22 cellular contexts compared by ENCODE assay signal in the genomic region with DNA sequence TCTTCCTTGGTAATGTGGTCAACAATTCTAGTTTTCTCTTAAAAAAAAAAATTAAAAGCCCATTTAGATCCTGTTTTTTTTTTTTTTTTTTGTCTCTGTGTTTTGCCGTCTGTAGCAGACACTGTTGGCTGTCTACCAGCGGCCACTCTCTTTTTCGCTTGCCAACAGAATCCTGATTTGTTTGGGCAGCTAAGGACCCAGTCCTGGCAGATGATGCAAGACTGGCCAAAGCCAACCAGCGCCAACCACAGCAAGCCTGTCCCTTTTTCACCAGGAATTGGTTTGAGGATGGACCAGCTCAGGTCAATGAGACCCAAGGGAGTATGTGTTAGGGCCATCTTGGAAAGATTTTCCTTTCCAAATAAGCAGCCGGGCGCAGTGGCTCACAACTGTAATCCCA. TPM values are rescaled to one million over a fixed set of nuclear protein-coding genes. Genes with fewer than 3 reads are reported as not detected.
DNase-seq lines count a peak whose midpoint lies in the region; ATAC-seq, FAIRE-seq and TF ChIP-seq lines count a peak whose summit lies in the region.
"Had no signal": no experiment of that assay in that cellular context is flagged by ENCODE, and none has a peak within 500 bp of the region (broad histone marks: within the 10 kb centered on the region; RNA-seq: fewer than 3 reads in every experiment).

No MANE protein-coding gene starts in this region.

- no peaks in the 10 kb centered on the region for H3K9me3 ChIP-seq in OCI-LY7 (ENCODE audit: low read length)
- H3K9me3 ChIP-seq in K562 (replicated peaks; ENCODE audit: control insufficient read depth, insufficient read depth, low read depth, low read length) = no peaks in the 10 kb centered on the region
- no peaks in the 10 kb centered on the region for H3K9me3 ChIP-seq in stomach
- H3K9me3 ChIP-seq in uterus = no peaks in the 10 kb centered on the region
- H3K9me3 ChIP-seq: ascending aorta, esophagus muscularis mucosa had no signal

- TF ChIP-seq RAD21 in K562 (CRISPR knock-in tag; conservative IDR thresholded peaks at IDR 0.05 in 1 of 2, IDR thresholded peaks at IDR 0.05 in 1 of 2) = no peak

- TF ChIP-seq CTCF in OCI-LY7 (conservative IDR thresholded peaks at IDR 0.05; ENCODE audit: low read length) (no peak), K562 (IDR thresholded peaks at IDR 0.05 in 2 of 3, conservative IDR thresholded peaks at IDR 0.05 in 1 of 3; ENCODE audit: insufficient read depth in 2 of 3, low read depth in 1 of 3, low read length in 3 of 3) (no peak), stomach (IDR thresholded peaks at IDR 0.05) (no peak), uterus (IDR thresholded peaks at IDR 0.05) (no peak)

- H3K4me1 ChIP-seq in OCI-LY7 (ENCODE audit: insufficient read depth, low read length, poor library complexity, severe bottlenecking) (peaks cover 38% of the 10 kb centered on the region), K562 (replicated peaks in 1 of 2; ENCODE audit: control insufficient read depth in 2 of 2, insufficient read depth in 2 of 2, low read length in 2 of 2) (peaks cover 42 to 46% of the 10 kb centered on the region in 2 experiments), stomach (peaks cover 0 to 13% (median 0%) of the 10 kb centered on the region in 4 donors), uterus (no peaks in the 10 kb centered on the region)
- H3K4me1 ChIP-seq: ascending aorta had no signal

- no peaks in the 10 kb centered on the region for H4K20me1 ChIP-seq in OCI-LY7 (ENCODE audit: insufficient read depth, low read length)
- H4K20me1 ChIP-seq in K562 (replicated peaks; ENCODE audit: control insufficient read depth, insufficient read depth, low read length) = peaks cover 16% of the 10 kb centered on the region

- in situ Hi-C loops in K562 (cut with MboI) = no loop called here

- H3K4me2 ChIP-seq in OCI-LY7 (ENCODE audit: low read length) (no peak overlapping the region), K562 (ENCODE audit: insufficient read depth, low read length) (no peak overlapping the region)

- WGBS in K562 (ENCODE audit: insufficient coverage, low coverage, missing lambda C conversion rate) = 94% methylated on average over 6 of the region's 6 CpGs
- 66 to 83% (median 79%) methylated on average over 6 of the region's 6 CpGs for WGBS in stomach, 5 donors

- H3K9ac ChIP-seq in K562 (ENCODE audit: insufficient read depth in 1 of 2, low read depth in 2 of 2, low read length in 2 of 2) = peak overlapping the region in 1 of 2 experiments; percentile 6; a peak in 1 of 4 replicates

- TF ChIP-seq POLR2A in K562 (conservative IDR thresholded peaks at IDR 0.05) (no peak), stomach (IDR thresholded peaks at IDR 0.05) (no peak), uterus (IDR thresholded peaks at IDR 0.05) (no peak)

- H3K27ac ChIP-seq in OCI-LY7 (ENCODE audit: low read depth, low read length, poor library complexity, severe bottlenecking) (peak overlapping the region; percentile 17), K562 (ENCODE audit: extremely low read depth, low read depth, low read length) (no peak overlapping the region), stomach (no peak overlapping the region), uterus (no peak overlapping the region)
- H3K27ac ChIP-seq: ascending aorta, esophagus muscularis mucosa had no signal

- peaks cover 3% of the 10 kb centered on the region for H3K9me1 ChIP-seq in K562 (ENCODE audit: control insufficient read depth, insufficient read depth, low read length)

- BruUV-seq in OCI-LY7 (replicated peaks; lab: Mats Ljungman, UMichigan) (no TSS peak), K562 (replicated peaks; lab: Mats Ljungman, UMichigan) (no TSS peak)

- peaks cover 26% of the 10 kb centered on the region for H3K36me3 ChIP-seq in OCI-LY7 (ENCODE audit: insufficient read depth, low read length)
- H3K36me3 ChIP-seq in K562 (ENCODE audit: control insufficient read depth, insufficient read depth, low read length) = peaks cover 57% of the 10 kb centered on the region; the same call in 2 of the 3 replicates
- peaks cover 0 to 16% (median 7%) of the 10 kb centered on the region in 4 donors for H3K36me3 ChIP-seq in stomach
- no peaks in the 10 kb centered on the region for H3K36me3 ChIP-seq in uterus
- H3K36me3 ChIP-seq: ascending aorta had no signal

- H3K79me2 ChIP-seq in OCI-LY7 (ENCODE audit: insufficient read depth, low read depth, low read length) = peaks cover 44% of the 10 kb centered on the region; the same call in 1 of the 2 replicates
- peaks cover 92% of the 10 kb centered on the region for H3K79me2 ChIP-seq in K562 (ENCODE audit: control insufficient read depth, insufficient read depth, low read length)

- DNase-seq in OCI-LY7 (ENCODE audit: low spot score) = no peak
- DNase-seq in K562 (ENCODE audit: extremely low read depth in 1 of 4, low spot score in 3 of 4) = no peak
- peak; percentile 92 for DNase-seq in left lobe of liver (ENCODE audit: low spot score)
- DNase-seq in stomach = peak; percentile 60
- DNase-seq in uterus = no peak
- no peak for DNase-seq in HuH-7 (ENCODE audit: low spot score)
- DNase-seq: activated CD8-positive, alpha-beta T cell treated with anti-CD3 and anti-CD28 coated beads for 36 hours; activated naive CD4-positive, alpha-beta T cell treated with anti-CD3 and anti-CD28 coated beads for 36 hours; activated T-cell treated with anti-CD3 and anti-CD28 coated beads for 4 hours; CD8-positive, alpha-beta T cell; NCI-H1092; NCI-H1930; NCI-H345; NCI-H774; PC-3; SHP77 treated with DMSO at 0.1 percent for 48 hours had no signal

- H3K9me2 ChIP-seq in OCI-LY7 (ENCODE audit: insufficient read depth, low read length) = no peaks in the 10 kb centered on the region

- CTCF ChIA-PET in OCI-LY7 (lab: Charles Lee; ENCODE audit: unreplicated experiment) (interaction anchor here (0.6 to 1.3 kb wide), 2 partner anchors 9 to 64 kb away, joined by 3 to 4 read pairs; no protein-coding TSS in a partner anchor), K562 (lab: Yijun Ruan, JAX; ENCODE audit: low intra/inter-chr PET ratio) (interaction anchor here (0.6 kb wide), 1 partner anchor 48 kb away, joined by 3 read pairs; no protein-coding TSS in a partner anchor)

- FAIRE-seq in K562 (lab: Jason Lieb, UNC) = no peak
- FAIRE-seq: G401.6 had no signal

- no peak overlapping the region for H3K4me3 ChIP-seq in OCI-LY7 (ENCODE audit: low read depth, low read length, poor library complexity, severe bottlenecking)
- no peak overlapping the region for H3K4me3 ChIP-seq in K562
- H3K4me3 ChIP-seq in stomach = no peak overlapping the region
- H3K4me3 ChIP-seq in uterus = no peak overlapping the region
- H3K4me3 ChIP-seq: ascending aorta, esophagus muscularis mucosa had no signal

- ATAC-seq in K562 = no peak
- ATAC-seq in left lobe of liver = peak; percentile 93
- no peak for ATAC-seq in GM19328 (IDR thresholded peaks at IDR 0.05; ENCODE audit: unreplicated experiment)
- ATAC-seq: activated CD4-positive, CD25-positive, alpha-beta regulatory T cell treated with anti-CD3 and anti-CD28 coated beads, Interleukin-2, amount 50 U/mL, for 24 hours; activated CD8-positive, alpha-beta T cell treated with anti-CD3 and anti-CD28 coated beads for 36 hours; CD8-positive, alpha-beta T cell; natural killer cell treated with Interleukin-12 subunit alpha and Interleukin-12 subunit beta and Interleukin-15 and Interleukin-18, amount 100 ng/mL, for 72 hours; PC-3 had no signal

- no peaks in the 10 kb centered on the region for H3K27me3 ChIP-seq in K562 (ENCODE audit: control insufficient read depth in 2 of 2, insufficient read depth in 2 of 2, low read length in 2 of 2)
- no peaks in the 10 kb centered on the region for H3K27me3 ChIP-seq in stomach
- no peaks in the 10 kb centered on the region for H3K27me3 ChIP-seq in uterus
- H3K27me3 ChIP-seq: ascending aorta, esophagus muscularis mucosa had no signal

- H2AFZ ChIP-seq in OCI-LY7 (ENCODE audit: low read length) = no peak overlapping the region
- no peak overlapping the region for H2AFZ ChIP-seq in K562 (ENCODE audit: low read depth, low read length)

- POLR2A ChIA-PET in OCI-LY7 (lab: Charles Lee) = interaction anchor here (0.6 to 1.3 kb wide), 4 partner anchors 12 to 29 kb away, joined by 3 to 5 read pairs (median 4); no protein-coding TSS in a partner anchor
- POLR2A ChIA-PET in K562 (lab: Yijun Ruan, JAX) = interaction anchor here (1.2 kb wide), 1 partner anchor 10 kb away, joined by 7 read pairs; no protein-coding TSS in a partner anchor

- TF ChIP-seq EP300 in K562 (IDR thresholded peaks at IDR 0.05; ENCODE audit: low read length) (no peak), stomach (IDR thresholded peaks at IDR 0.05) (no peak)

- intact Hi-C loops in OCI-LY7 (cut with micrococcal nuclease; ENCODE audit: unreplicated experiment) = no loop called here
- intact Hi-C loops in K562 (cut with micrococcal nuclease) = no loop called here
- intact Hi-C loops in stomach (cut with DNase I; ENCODE audit: low total_unique reads) = no loop called here
- intact Hi-C loops in uterus (cut with DNase I; ENCODE audit: low total_unique reads) = no loop called here

RNA-seq across cellular contexts. Expression of a gene that starts 28.2 kb away (rescaled TPM):
- 42.6 and 44.6 TPM in 2 replicates for total RNA-seq in OCI-LY7 (2014; rRNA removed; shearing (Covaris generic))
- 48.5 and 61.0 TPM in 2 replicates for total RNA-seq in OCI-LY7 (2022)
- 87.4 and 216 TPM in 2 replicates for total RNA-seq in K562 (2011; cell fraction: chromatin; rRNA removed; ENCODE audit: low replicate concordance)
- 182 and 184 TPM in 2 replicates for total RNA-seq in K562 (2011; cell fraction: nucleolus; rRNA removed)
- total RNA-seq in K562 (2011; cell fraction: nucleoplasm; rRNA removed) = 128 and 145 TPM in 2 replicates
- 75.5 and 95.5 TPM in 2 replicates for total RNA-seq in K562 (2014; rRNA removed)
- total RNA-seq in K562 (2014; rRNA removed; fragmentation: Illumina TruSeq; extraction: Trizol) = 23.7 and 31.8 TPM in 2 replicates
- 48.9 and 53.8 TPM in 2 replicates for total RNA-seq in K562 (2015; rRNA removed; fragmentation: Illumina TruSeq; extraction: Trizol)
- 98.9 and 108 TPM in 2 replicates for total RNA-seq in K562 (2021)
- 34.3 and 40.9 TPM in 2 replicates for polyA plus RNA-seq in K562 (2011; rRNA removed)
- polyA plus RNA-seq in K562 (2011; cell fraction: cytosol; rRNA removed) = 50.0 and 87.1 TPM in 2 replicates
- polyA plus RNA-seq in K562 (2011; cell fraction: nucleus; rRNA removed) = 25.8 and 38.5 TPM in 2 replicates
- polyA plus RNA-seq in K562 (2012) = 67.8 and 92.0 TPM in 2 replicates
- 25.1 and 50.7 TPM in 2 replicates for polyA plus RNA-seq in K562 (2014; fragmentation: Illumina TruSeq; extraction: Trizol)
- 1 to 10 TPM; 1.5 to 2.4 TPM for polyA plus RNA-seq in K562 (2014; fragmentation: Nextera tagmentation; extraction: Ambion mirVana)
- 50.5 and 57.8 TPM in 2 replicates for polyA plus RNA-seq in K562 (2014; rRNA removed)
- polyA minus RNA-seq in K562 (2011; rRNA and poly(A)+ RNA removed) = 57.6 and 96.4 TPM in 2 replicates
- 126 and 151 TPM in 2 replicates for polyA minus RNA-seq in K562 (2011; cell fraction: cytosol; rRNA and poly(A)+ RNA removed)
- 24.9 and 34.4 TPM in 2 replicates for polyA minus RNA-seq in K562 (2011; cell fraction: nucleus; rRNA and poly(A)+ RNA removed)
- total RNA-seq in left lobe of liver = 14.7 TPM
- 10 to 100 TPM in 4 of 5 donors, 1 to 10 TPM in 1; 7.7 to 51.3 (median 17.4) TPM for total RNA-seq in stomach
- polyA plus RNA-seq in stomach = 1 to 10 TPM; 2.6 to 5.9 (median 3.2) TPM
- 10 to 100 TPM in 2 of 4 donors, 1 to 10 TPM in 2; 6.2 to 57.9 (median 27.5) TPM for total RNA-seq in uterus

RNA-seq across cellular contexts. Expression of a gene that starts 43.7 kb away (rescaled TPM):
- total RNA-seq in OCI-LY7 (2014; rRNA removed; shearing (Covaris generic)) = 6.8 and 7.4 TPM in 2 replicates
- total RNA-seq in OCI-LY7 (2022) (14.2 and 14.3 TPM in 2 replicates), K562 (2014; rRNA removed) (12.6 and 15.6 TPM in 2 replicates), K562 (2014; rRNA removed; fragmentation: Illumina TruSeq; extraction: Trizol) (4.7 and 6.9 TPM in 2 replicates), K562 (2015; rRNA removed; fragmentation: Illumina TruSeq; extraction: Trizol) (7.4 and 7.7 TPM in 2 replicates), K562 (2021) (18.6 and 19.0 TPM in 2 replicates), left lobe of liver (20.1 TPM), stomach (10 to 100 TPM in 4 of 5 donors, 1 to 10 TPM in 1; 5.8 to 92.7 (median 43.3) TPM), uterus (10 to 100 TPM; 12.1 to 65.3 (median 22.9) TPM)
- 66.2 and 212 TPM in 2 replicates for total RNA-seq in K562 (2011; cell fraction: chromatin; rRNA removed; ENCODE audit: low replicate concordance)
- total RNA-seq in K562 (2011; cell fraction: nucleolus; rRNA removed) = 117 and 131 TPM in 2 replicates
- 80.1 and 84.7 TPM in 2 replicates for total RNA-seq in K562 (2011; cell fraction: nucleoplasm; rRNA removed)
- polyA plus RNA-seq in K562 (2011; rRNA removed) (13.5 and 22.6 TPM in 2 replicates), K562 (2014; fragmentation: Illumina TruSeq; extraction: Trizol) (8.3 and 9.1 TPM in 2 replicates), K562 (2014; fragmentation: Nextera tagmentation; extraction: Ambion mirVana) (1 to 10 TPM in 1 of 2 experiments, under 1 TPM in 1; 0.92 to 1.1 TPM), K562 (2014; rRNA removed) (15.1 and 19.9 TPM in 2 replicates), stomach (10 to 100 TPM in 1 of 3 donors, 1 to 10 TPM in 2; 7.7 to 11.8 (median 9.8) TPM)
- polyA plus RNA-seq in K562 (2011; cell fraction: cytosol; rRNA removed) = 16.3 and 19.3 TPM in 2 replicates
- polyA plus RNA-seq in K562 (2011; cell fraction: nucleus; rRNA removed) = 115 and 146 TPM in 2 replicates
- polyA plus RNA-seq in K562 (2012) = 10.0 and 16.5 TPM in 2 replicates
- 7.5 and 9.5 TPM in 2 replicates for polyA minus RNA-seq in K562 (2011; rRNA and poly(A)+ RNA removed)
- polyA minus RNA-seq in K562 (2011; cell fraction: cytosol; rRNA and poly(A)+ RNA removed) = 8.0 and 12.0 TPM in 2 replicates
- 25.0 and 31.0 TPM in 2 replicates for polyA minus RNA-seq in K562 (2011; cell fraction: nucleus; rRNA and poly(A)+ RNA removed)

Comparison
In these comparisons a context has a peak if more than half of its experiments do, and no peak if none do; other contexts are left out.
1. DNase-seq: peak in left lobe of liver (single experiment) and stomach (single experiment); none in OCI-LY7 (single experiment), K562 (0 of 4), uterus (0 of 2) and HuH-7 (single experiment).